Comparison of ENCODE assay signal across 16 cellular contexts in genomic region chr7:13411641-13412040, GRCh38.
"Had no signal": no experiment of that assay in that cellular context is flagged by ENCODE, and none has a peak within 500 bp of the region (broad histone marks: within the 10 kb centered on the region; RNA-seq: fewer than 3 reads in every experiment).

No MANE protein-coding gene starts in this region.

- H3K4me3 ChIP-seq: ascending aorta, breast epithelium, lung, spleen, stomach, testis, upper lobe of right lung had no signal

- H3K27ac Mint-ChIP-seq: activated CD4-positive, alpha-beta memory T cell treated with anti-CD3 and anti-CD28 coated beads, Interleukin-2, amount 10 ng/mL, durations not matched to agents 7 days and 5 days; activated CD4-positive, alpha-beta T cell treated with anti-CD3 and anti-CD28 coated beads for 36 hours; activated naive CD4-positive, alpha-beta T cell treated with anti-CD3 and anti-CD28 coated beads, Interleukin-2, amount 10 ng/mL, durations not matched to agents 7 days and 5 days; activated T-cell treated with anti-CD3 and anti-CD28 coated beads, Interleukin-2, amount 50 U/mL, for 24 hours had no signal

- H3K36me3 ChIP-seq: ascending aorta, breast epithelium, spleen, stomach, upper lobe of right lung had no signal

- H3K9me3 ChIP-seq: ascending aorta, breast epithelium, spleen, stomach, testis, upper lobe of right lung had no signal

- H3K27ac ChIP-seq: ascending aorta, breast epithelium, epithelial cell of prostate, spleen, stomach, testis, upper lobe of right lung had no signal

- ATAC-seq: activated CD4-positive, alpha-beta T cell treated with anti-CD3 and anti-CD28 coated beads for 36 hours; left colon; sciatic nerve; upper lobe of right lung had no signal

- H3K4me1 Mint-ChIP-seq: activated CD4-positive, alpha-beta memory T cell treated with anti-CD3 and anti-CD28 coated beads, Interleukin-2, amount 10 ng/mL, durations not matched to agents 7 days and 5 days; activated CD4-positive, alpha-beta T cell treated with anti-CD3 and anti-CD28 coated beads for 36 hours; activated naive CD4-positive, alpha-beta T cell treated with anti-CD3 and anti-CD28 coated beads, Interleukin-2, amount 10 ng/mL, durations not matched to agents 7 days and 5 days had no signal

- DNase-seq: activated CD4-positive, alpha-beta memory T cell treated with anti-CD3 and anti-CD28 coated beads, Interleukin-2, amount 10 ng/mL, durations not matched to agents 7 days and 5 days; activated CD4-positive, alpha-beta T cell treated with anti-CD3 and anti-CD28 coated beads for 36 hours; activated naive CD4-positive, alpha-beta T cell treated with anti-CD3 and anti-CD28 coated beads, Interleukin-2, amount 10 ng/mL, durations not matched to agents 7 days and 5 days; activated T-cell treated with anti-CD3 and anti-CD28 coated beads, Interleukin-2, amount 50 U/mL, for 24 hours; left colon; midbrain; spleen; stimulated activated CD4-positive, alpha-beta T cell treated with anti-CD3 and anti-CD28 coated beads, Interleukin-1b, Interleukin-23, amount 100 ng/mL, for 48 hours; stomach; testis; upper lobe of right lung had no signal

- H3K36me3 Mint-ChIP-seq: activated naive CD4-positive, alpha-beta T cell treated with anti-CD3 and anti-CD28 coated beads, Interleukin-2, amount 10 ng/mL, durations not matched to agents 7 days and 5 days had no signal

- H3K27me3 ChIP-seq: ascending aorta, breast epithelium, spleen, stomach, testis, upper lobe of right lung had no signal

- H3K4me3 Mint-ChIP-seq: activated CD4-positive, alpha-beta memory T cell treated with anti-CD3 and anti-CD28 coated beads, Interleukin-2, amount 10 ng/mL, durations not matched to agents 7 days and 5 days; activated CD4-positive, alpha-beta T cell treated with anti-CD3 and anti-CD28 coated beads for 36 hours; activated naive CD4-positive, alpha-beta T cell treated with anti-CD3 and anti-CD28 coated beads, Interleukin-2, amount 10 ng/mL, durations not matched to agents 7 days and 5 days; activated T-cell treated with anti-CD3 and anti-CD28 coated beads, Interleukin-2, amount 50 U/mL, for 24 hours had no signal

- H3K4me1 ChIP-seq: ascending aorta, breast epithelium, spleen, testis, upper lobe of right lung had no signal

- H3K27me3 Mint-ChIP-seq: activated CD4-positive, alpha-beta memory T cell treated with anti-CD3 and anti-CD28 coated beads, Interleukin-2, amount 10 ng/mL, durations not matched to agents 7 days and 5 days; activated CD4-positive, alpha-beta T cell treated with anti-CD3 and anti-CD28 coated beads for 36 hours; activated naive CD4-positive, alpha-beta T cell treated with anti-CD3 and anti-CD28 coated beads, Interleukin-2, amount 10 ng/mL, durations not matched to agents 7 days and 5 days; activated T-cell treated with anti-CD3 and anti-CD28 coated beads, Interleukin-2, amount 50 U/mL, for 24 hours had no signal

- H3K9me3 Mint-ChIP-seq: activated CD4-positive, alpha-beta memory T cell treated with anti-CD3 and anti-CD28 coated beads, Interleukin-2, amount 10 ng/mL, durations not matched to agents 7 days and 5 days; activated naive CD4-positive, alpha-beta T cell treated with anti-CD3 and anti-CD28 coated beads, Interleukin-2, amount 10 ng/mL, durations not matched to agents 7 days and 5 days; activated T-cell treated with anti-CD3 and anti-CD28 coated beads, Interleukin-2, amount 50 U/mL, for 24 hours had no signal
